14 cellular contexts compared by ENCODE assay signal in the genomic region with DNA sequence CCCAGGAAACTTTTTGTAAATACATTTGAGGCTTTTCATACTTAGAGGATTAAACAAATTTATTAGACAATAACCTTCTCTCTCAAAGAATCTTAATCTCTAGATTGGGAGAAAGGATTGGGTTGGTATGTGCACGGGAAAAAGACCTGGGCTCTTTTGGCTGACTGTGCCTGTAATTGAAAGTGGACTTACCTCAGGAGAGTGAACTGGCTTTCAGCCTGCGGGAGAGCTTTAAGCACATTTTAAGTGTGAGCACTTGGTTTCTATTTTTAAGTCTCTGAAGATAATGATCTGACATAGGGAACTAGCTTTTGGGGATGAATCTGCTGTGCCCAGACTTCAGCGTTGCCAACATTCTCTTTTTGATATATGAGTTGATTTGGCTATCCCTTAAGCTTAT. TPM values are rescaled to one million over a fixed set of nuclear protein-coding genes. Genes with fewer than 3 reads are reported as not detected.
DNase-seq lines count a peak whose midpoint lies in the region; ATAC-seq and TF ChIP-seq lines count a peak whose summit lies in the region.
"Had no signal": no experiment of that assay in that cellular context is flagged by ENCODE, and none has a peak within 500 bp of the region (broad histone marks: within the 10 kb centered on the region; RNA-seq: fewer than 3 reads in every experiment).

No MANE protein-coding gene starts in this region.

- no peaks in the 10 kb centered on the region for H4K20me1 ChIP-seq in hepatocyte (ENCODE audit: insufficient read depth, poor library complexity, severe bottlenecking)

- H3K79me2 ChIP-seq in hepatocyte: peaks cover 53% of the 10 kb centered on the region

- H3K9me3 ChIP-seq in adipocyte (ENCODE audit: control insufficient read depth, low read length) (no peaks in the 10 kb centered on the region), hepatocyte (ENCODE audit: low read depth) (no peaks in the 10 kb centered on the region), tibial nerve (no peaks in the 10 kb centered on the region)

- TF ChIP-seq CTCF in hepatocyte (IDR thresholded peaks at IDR 0.05; ENCODE audit: poor library complexity) (no peak), tibial nerve (IDR thresholded peaks at IDR 0.05) (no peak)

- H3K4me1 ChIP-seq in adipocyte (ENCODE audit: control insufficient read depth, insufficient read depth, low read length) (peaks cover 20% of the 10 kb centered on the region), hepatocyte (ENCODE audit: insufficient read depth) (peaks cover 4% of the 10 kb centered on the region), tibial nerve (peaks cover 0 to 19% (median 6%) of the 10 kb centered on the region in 4 donors)

- no peak for ATAC-seq in HG03108 (IDR thresholded peaks at IDR 0.05; ENCODE audit: unreplicated experiment)

- H3K9ac ChIP-seq in adipocyte (ENCODE audit: low read length): peak overlapping the region; percentile 77

- no peaks in the 10 kb centered on the region for H3K36me3 ChIP-seq in adipocyte (ENCODE audit: control insufficient read depth, insufficient read depth, low read length, severe bottlenecking)
- no peaks in the 10 kb centered on the region for H3K36me3 ChIP-seq in hepatocyte (replicated peaks; ENCODE audit: insufficient read depth, low read depth)
- peaks cover 0 to 23% (median 0%) of the 10 kb centered on the region in 3 donors for H3K36me3 ChIP-seq in tibial nerve

- H3K27me3 ChIP-seq in adipocyte (replicated peaks; ENCODE audit: control insufficient read depth, insufficient read depth, low read length): no peaks in the 10 kb centered on the region
- H3K27me3 ChIP-seq in hepatocyte: no peaks in the 10 kb centered on the region
- H3K27me3 ChIP-seq in tibial nerve: no peaks in the 10 kb centered on the region

- H3K27ac ChIP-seq in hepatocyte (peak overlapping the region; percentile 3), tibial nerve (peak overlapping the region in 2 of 4 donors; percentile 60 to 73)
- H3K27ac ChIP-seq: 22Rv1 had no signal

- 49% methylated on average over 3 of the region's 3 CpGs for WGBS in hepatocyte (ENCODE audit: low lambda C conversion rate, missing lambda C conversion rate)
- 37 to 51% methylated on average over 3 of the region's 3 CpGs for WGBS in tibial nerve, 2 donors

- H3K9me2 ChIP-seq in hepatocyte (replicated peaks; ENCODE audit: insufficient read depth): no peaks in the 10 kb centered on the region

- TF ChIP-seq EP300 in tibial nerve (IDR thresholded peaks at IDR 0.05): no peak

- no peak overlapping the region for H3K4me2 ChIP-seq in hepatocyte

- DNase-seq in NCI-H345 (lab: John Stamatoyannopoulos, UW): peak; percentile 3
- no peak for DNase-seq in NCI-H345 treated with DMSO at 0.1 percent for 48 hours (lab: John Stamatoyannopoulos, UW; ENCODE audit: unreplicated experiment)
- DNase-seq in adipocyte (ENCODE audit: low read depth): peak; percentile 30
- DNase-seq in hepatocyte (ENCODE audit: low spot score): no peak
- DNase-seq in superior temporal gyrus (ENCODE audit: extremely low spot score): peak; percentile 50
- DNase-seq in HuH-7 (ENCODE audit: low spot score): no peak
- DNase-seq in tibial nerve (ENCODE audit: low spot score in 2 of 2): no peak
- DNase-seq: activated CD8-positive, alpha-beta memory T cell treated with anti-CD3 and anti-CD28 coated beads, Interleukin-2, amount 50 U/mL, for 4 hours; DND-41; NCI-H526; stimulated activated CD4-positive, alpha-beta T cell treated with anti-CD3 and anti-CD28 coated beads, Interleukin-12 subunit alpha, Interleukin-12 subunit beta, amount 100 ng/mL, for 4 hours; stimulated activated naive CD4-positive, alpha-beta T cell had no signal

- no peak for TF ChIP-seq POLR2A in tibial nerve (IDR thresholded peaks at IDR 0.05)

- H3K4me3 ChIP-seq in adipocyte (ENCODE audit: low read length): peak overlapping the region; percentile 61
- no peak overlapping the region for H3K4me3 ChIP-seq in hepatocyte
- H3K4me3 ChIP-seq in tibial nerve: no peak overlapping the region

- H2AFZ ChIP-seq in hepatocyte: no peak overlapping the region

RNA-seq across cellular contexts. Expression of gene UVRAG, which starts 35.8 kb away (rescaled TPM):
- 25.2 and 36.5 TPM in 2 replicates for total RNA-seq in hepatocyte
- 15.3 and 21.1 TPM in 2 replicates for polyA plus RNA-seq in hepatocyte
- total RNA-seq in tibial nerve: 10 to 100 TPM; 27.3 to 38.7 (median 33.6) TPM

Comparison
In these comparisons a context has a peak if more than half of its experiments do, and no peak if none do; other contexts are left out.
1. DNase-seq: peak in NCI-H345 (single experiment), adipocyte (single experiment) and superior temporal gyrus (single experiment); none in NCI-H345 treated with DMSO at 0.1 percent for 48 hours (single experiment), hepatocyte (single experiment), HuH-7 (single experiment) and tibial nerve (0 of 2).